1 cellular context compared by ENCODE assay signal in the genomic region with DNA sequence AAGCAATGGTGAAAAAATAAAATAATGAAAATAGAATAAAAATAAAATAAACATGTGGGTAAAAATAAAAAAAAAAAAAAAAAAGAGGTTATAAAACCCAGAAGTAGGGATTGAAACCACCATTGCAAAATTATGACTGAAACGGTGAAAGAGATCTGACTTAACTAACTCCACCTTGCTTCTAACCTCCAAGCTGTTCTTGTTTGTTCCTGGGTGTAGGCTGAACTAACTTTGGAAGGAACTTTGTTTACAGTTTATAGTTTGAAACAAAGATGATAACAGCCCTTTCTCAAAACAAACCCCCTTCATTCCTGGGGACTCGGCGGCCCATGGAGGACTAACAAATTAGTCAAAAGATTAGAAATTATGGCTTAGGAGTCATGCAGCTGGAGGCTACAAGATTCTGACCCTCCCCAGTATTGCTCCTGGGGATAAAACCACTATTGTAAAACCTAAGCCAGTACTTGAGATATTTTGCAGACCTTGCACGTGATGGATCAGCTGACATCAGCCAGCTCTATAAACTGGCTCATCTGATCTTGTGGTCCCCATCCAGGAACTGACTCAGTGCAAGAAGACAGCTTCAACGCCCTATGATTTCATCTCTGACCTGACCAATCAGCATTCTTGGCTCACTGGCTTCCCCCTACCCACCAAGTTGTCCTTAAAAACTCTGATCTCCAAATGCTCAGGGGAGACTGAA.
A peak's percentile ranks its signal among the peaks of the same experiment; 100 is the strongest.
TF ChIP-seq lines count a peak whose summit lies in the region.

No MANE protein-coding gene starts in this region.

TF ChIP-seq in K562, 482 proteins besides CTCF, POLR2A, EP300 and RAD21 (continued from another document):
- TF ChIP-seq, protein P1, sequence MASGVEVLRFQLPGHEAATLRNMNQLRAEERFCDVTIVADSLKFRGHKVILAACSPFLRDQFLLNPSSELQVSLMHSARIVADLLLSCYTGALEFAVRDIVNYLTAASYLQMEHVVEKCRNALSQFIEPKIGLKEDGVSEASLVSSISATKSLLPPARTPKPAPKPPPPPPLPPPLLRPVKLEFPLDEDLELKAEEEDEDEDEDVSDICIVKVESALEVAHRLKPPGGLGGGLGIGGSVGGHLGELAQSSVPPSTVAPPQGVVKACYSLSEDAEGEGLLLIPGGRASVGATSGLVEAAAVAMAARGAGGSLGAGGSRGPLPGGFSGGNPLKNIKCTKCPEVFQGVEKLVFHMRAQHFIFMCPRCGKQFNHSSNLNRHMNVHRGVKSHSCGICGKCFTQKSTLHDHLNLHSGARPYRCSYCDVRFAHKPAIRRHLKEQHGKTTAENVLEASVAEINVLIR (CRISPR knock-in tag; IDR thresholded peaks at IDR 0.05): no peak
- TF ChIP-seq NFYB (IDR thresholded peaks at IDR 0.05; ENCODE audit: extremely low read depth, insufficient read length) (peak; percentile 16), BACH1 (tag; IDR thresholded peaks at IDR 0.05) (0 out of 2 replicates have a peak, but pooled peaks have one; percentile 33), SOX6 (IDR thresholded peaks at IDR 0.05) (0 out of 2 replicates have a peak, but pooled peaks have one; percentile 37)
